30 cellular contexts compared by ENCODE assay signal in genomic region chr2:200784215-200784614, GRCh38.
"Had no signal": no experiment of that assay in that cellular context is flagged by ENCODE, and none has a peak within 500 bp of the region (broad histone marks: within the 10 kb centered on the region; RNA-seq: fewer than 3 reads in every experiment).

No MANE protein-coding gene starts in this region.

- DNase-seq: activated CD4-positive, alpha-beta T cell treated with anti-CD3 and anti-CD28 coated beads for 4 hours; activated CD8-positive, alpha-beta memory T cell treated with anti-CD3 and anti-CD28 coated beads, Interleukin-2, amount 50 U/mL, for 4 hours; activated CD8-positive, alpha-beta T cell treated with anti-CD3 and anti-CD28 coated beads for 36 hours; activated naive CD4-positive, alpha-beta T cell treated with anti-CD3 and anti-CD28 coated beads, Interleukin-2, amount 50 U/mL, for 16 hours; activated naive CD8-positive, alpha-beta T cell treated with anti-CD3 and anti-CD28 coated beads, Interleukin-2, amount 10 ng/mL, durations not matched to agents 7 days and 5 days; activated T-cell treated with anti-CD3 and anti-CD28 coated beads, Interleukin-2, amount 50 U/mL, for 72 hours; adrenal gland; aorta; brain microvascular endothelial cell; cerebellar nuclear complex; KG1; MG63; MV-4-11; NCI-H1105; NCI-H1436; NCI-H1694 treated with DMSO at 0.1 percent for 48 hours; NCI-H2029 treated with DMSO at 0.1 percent for 48 hours; NCI-H345; NCI-H510A; NCI-H526 treated with DMSO at 0.1 percent for 48 hours; NCI-H82; OCI-M1; Peyer's patch; Right ventricle myocardium superior; T-helper 2 cell had no signal

- FAIRE-seq: colon had no signal

- ATAC-seq: activated CD4-positive, CD25-positive, alpha-beta regulatory T cell treated with anti-CD3 and anti-CD28 coated beads, Interleukin-2, amount 50 U/mL, for 24 hours; activated CD8-positive, alpha-beta T cell treated with anti-CD3 and anti-CD28 coated beads for 36 hours; activated T-cell treated with anti-CD3 and anti-CD28 coated beads, Interleukin-2, amount 50 U/mL, for 72 hours had no signal

- H3K4me3 ChIP-seq: adrenal gland, MG63, Peyer's patch, SJSA1 had no signal

- H3K27ac ChIP-seq: adrenal gland, brain microvascular endothelial cell, Peyer's patch, RWPE1, SJSA1, VCaP had no signal
